21 cellular contexts compared by ENCODE assay signal in genomic region chr14:100573757-100574641, GRCh38. TPM values are rescaled to one million over a fixed set of nuclear protein-coding genes. Genes with fewer than 3 reads are reported as not detected.
DNase-seq lines count a peak whose midpoint lies in the region; ATAC-seq and TF ChIP-seq lines count a peak whose summit lies in the region.
"Had no signal": no experiment of that assay in that cellular context is flagged by ENCODE, and none has a peak within 500 bp of the region (broad histone marks: within the 10 kb centered on the region; RNA-seq: fewer than 3 reads in every experiment).

No MANE protein-coding gene starts in this region.

- H3K79me1 ChIP-seq in neuronal stem cell (ENCODE audit: low read depth, low read length) = peaks cover 2% of the 10 kb centered on the region

- H4K20me1 ChIP-seq in BLaER1 treated with 17β-estradiol and CSF1 and Interleukin-3, amounts not matched to agents 10 nM and 100 nM = peaks cover 0 to 45% (median 23%) of the 10 kb centered on the region in 11 experiments; a peak in 14 of 22 replicates
- no peaks in the 10 kb centered on the region for H4K20me1 ChIP-seq in SK-N-SH (ENCODE audit: insufficient read depth)

- peak overlapping the region in 1 of 10 experiments; percentile 2; a peak in 1 of 20 replicates for H3K4me3 ChIP-seq in BLaER1 treated with 17β-estradiol and CSF1 and Interleukin-3, amounts not matched to agents 10 nM and 100 nM
- H3K4me3 ChIP-seq in SK-N-SH (ENCODE audit: low read depth in 2 of 2, low read length in 1 of 2) = no peak overlapping the region
- peak overlapping the region in 1 of 2 donors; percentile 15 for H3K4me3 ChIP-seq in neuronal stem cell (ENCODE audit: low read length in 2 of 2)
- H3K4me3 ChIP-seq: GM23248, HAP-1, PC-9 had no signal

- no peaks in the 10 kb centered on the region for H3K9me3 Mint-ChIP-seq in activated T-helper 2 cell treated with anti-CD3 and anti-CD28 coated beads, Interferon-gamma antibody, Interleukin-2, Interleukin-4, amounts not matched to agents 10 μg/mL and 5 μg/mL and 100 μg/mL, durations not matched to agents 14 hours and 24 hours and 36 hours

- WGBS in SK-N-SH (ENCODE audit: low lambda C conversion rate) = 84% methylated on average over 22 of the region's 27 CpGs
- WGBS in neuronal stem cell (ENCODE audit: extremely low coverage in 2 of 2, insufficient read length in 2 of 2, insufficient replicate concordance in 1 of 2), 2 donors = no CpG with 5 or more reads among the region's 27 CpGs

- H2BK15ac ChIP-seq in neuronal stem cell (ENCODE audit: low read length) = peak overlapping the region; percentile 95

- H3K4me1 Mint-ChIP-seq in activated T-helper 2 cell treated with anti-CD3 and anti-CD28 coated beads, Interferon-gamma antibody, Interleukin-2, Interleukin-4, amounts not matched to agents 10 μg/mL and 5 μg/mL and 100 μg/mL, durations not matched to agents 14 hours and 24 hours and 36 hours (ENCODE audit: low read depth) = peaks cover 3% of the 10 kb centered on the region

- H3K27me3 ChIP-seq in BLaER1 treated with 17β-estradiol and CSF1 and Interleukin-3, amounts not matched to agents 10 nM and 100 nM = peaks cover 22 to 44% (median 32%) of the 10 kb centered on the region in 11 experiments
- H3K27me3 ChIP-seq in SK-N-SH (ENCODE audit: insufficient read depth) (peaks cover 9% of the 10 kb centered on the region), neuronal stem cell (ENCODE audit: control insufficient read depth in 3 of 3, insufficient read depth in 3 of 3, low read depth in 1 of 3, low read length in 3 of 3) (peaks cover 4 to 48% (median 9%) of the 10 kb centered on the region in 3 experiments)

- H4K91ac ChIP-seq in neuronal stem cell (ENCODE audit: low read depth, low read length, poor library complexity) = no peak overlapping the region

- TF ChIP-seq RAD21 in SK-N-SH (IDR thresholded peaks at IDR 0.05; ENCODE audit: low read length) = no peak

- H3K4me1 ChIP-seq in BLaER1 treated with 17β-estradiol and CSF1 and Interleukin-3, amounts not matched to agents 10 nM and 100 nM = peaks cover 12 to 78% (median 70%) of the 10 kb centered on the region in 10 experiments
- H3K4me1 ChIP-seq in ES-I3 (ENCODE audit: insufficient read depth, low read length) (peaks cover 24% of the 10 kb centered on the region), SK-N-SH (ENCODE audit: control insufficient read depth in 1 of 2, insufficient read depth in 2 of 2, low read depth in 1 of 2, low read length in 1 of 2) (peaks cover 0 to 72% of the 10 kb centered on the region in 2 experiments; a peak in 1 of 4 replicates), neuronal stem cell (ENCODE audit: control insufficient read depth in 2 of 2, insufficient read depth in 1 of 2, low read depth in 1 of 2, low read length in 2 of 2) (peaks cover 28 to 36% of the 10 kb centered on the region in 2 donors)
- H3K4me1 ChIP-seq: HAP-1 had no signal

- no peak for TF ChIP-seq CTCF in SK-N-SH (IDR thresholded peaks at IDR 0.05)

- peak overlapping the region; percentile 26 for H3K4ac ChIP-seq in neuronal stem cell (ENCODE audit: low read length)

- H3F3A ChIP-seq in SK-N-SH (replicated peaks; ENCODE audit: insufficient read depth) = no peaks in the 10 kb centered on the region

- H3K36me3 Mint-ChIP-seq in activated T-helper 2 cell treated with anti-CD3 and anti-CD28 coated beads, Interferon-gamma antibody, Interleukin-2, Interleukin-4, amounts not matched to agents 10 μg/mL and 5 μg/mL and 100 μg/mL, durations not matched to agents 14 hours and 24 hours and 36 hours (ENCODE audit: low read depth) = no peaks in the 10 kb centered on the region

- H3K9ac ChIP-seq in BLaER1 treated with 17β-estradiol and CSF1 and Interleukin-3, amounts not matched to agents 10 nM and 100 nM = peak overlapping the region in 4 of 11 experiments; percentile 29 to 59 (median 51); a peak in 4 of 22 replicates
- H3K9ac ChIP-seq in ES-I3 (ENCODE audit: low read depth, low read length) (peak overlapping the region; percentile 34; the same call in 1 of the 2 replicates), SK-N-SH (no peak overlapping the region), neuronal stem cell (ENCODE audit: low read depth, low read length, poor library complexity) (no peak overlapping the region)
- H3K9ac ChIP-seq: GM23248, KMS-11 had no signal

- H3K27me3 Mint-ChIP-seq in activated T-helper 2 cell treated with anti-CD3 and anti-CD28 coated beads, Interferon-gamma antibody, Interleukin-2, Interleukin-4, amounts not matched to agents 10 μg/mL and 5 μg/mL and 100 μg/mL, durations not matched to agents 14 hours and 24 hours and 36 hours (ENCODE audit: low read depth) = peaks cover 28% of the 10 kb centered on the region

- DNase-seq in SK-N-SH (peak; percentile 44), neuronal stem cell (ENCODE audit: low spot score) (no peak), T-helper 9 cell (no peak)
- no peak for DNase-seq in activated T-helper 2 cell treated with anti-CD3 and anti-CD28 coated beads, Interferon-gamma antibody, Interleukin-2, Interleukin-4, amounts not matched to agents 10 μg/mL and 5 μg/mL and 100 μg/mL, durations not matched to agents 14 hours and 24 hours and 36 hours (ENCODE audit: low spot score)
- DNase-seq: Calu3; DMS79 treated with DMSO at 0.1 percent for 48 hours; GM23248; NCI-H1092 treated with DMSO at 0.1 percent for 48 hours; NCI-H187; NCI-H2081 treated with DMSO at 0.1 percent for 48 hours; NK-92 treated with Interleukin-12 subunit alpha and Interleukin-12 subunit beta, amount 100 ng/mL, for 24 hours; PC-9; SHP77 had no signal

- H3K14ac ChIP-seq in neuronal stem cell (ENCODE audit: low read length) = no peak overlapping the region

- H3K36me3 ChIP-seq in BLaER1 treated with 17β-estradiol and CSF1 and Interleukin-3, amounts not matched to agents 10 nM and 100 nM = no peaks in the 10 kb centered on the region
- no peaks in the 10 kb centered on the region for H3K36me3 ChIP-seq in ES-I3 (ENCODE audit: insufficient read depth, low read length)
- H3K36me3 ChIP-seq in SK-N-SH (replicated peaks in 1 of 2; ENCODE audit: control insufficient read depth in 1 of 2, insufficient read depth in 2 of 2, low read length in 1 of 2) = no peaks in the 10 kb centered on the region
- no peaks in the 10 kb centered on the region for H3K36me3 ChIP-seq in neuronal stem cell (replicated peaks in 1 of 2; ENCODE audit: control insufficient read depth in 2 of 2, insufficient read depth in 2 of 2, low read length in 2 of 2)
- H3K36me3 ChIP-seq: HAP-1 had no signal

- H3K79me2 ChIP-seq in SK-N-SH (ENCODE audit: insufficient read depth) = no peaks in the 10 kb centered on the region

- intact Hi-C loops in activated T-helper 2 cell treated with anti-CD3 and anti-CD28 coated beads, Interferon-gamma antibody, Interleukin-2, Interleukin-4, amounts not matched to agents 10 μg/mL and 5 μg/mL and 100 μg/mL, durations not matched to agents 14 hours and 24 hours and 36 hours (cut with micrococcal nuclease) = no loop called here

- H3K4me2 ChIP-seq in BLaER1 treated with 17β-estradiol and CSF1 and Interleukin-3, amounts not matched to agents 10 nM and 100 nM = peak overlapping the region in 10 of 11 experiments; percentile 21 to 99 (median 91); a peak in 18 of 22 replicates
- no peak overlapping the region for H3K4me2 ChIP-seq in SK-N-SH
- no peak overlapping the region for H3K4me2 ChIP-seq in neuronal stem cell (ENCODE audit: insufficient read depth, low read length, poor library complexity, severe bottlenecking)
- H3K4me2 ChIP-seq: KMS-11, PC-9 had no signal

- peak overlapping the region in 3 of 11 experiments; percentile 16 to 32 (median 30); a peak in 2 of 22 replicates for H3K27ac ChIP-seq in BLaER1 treated with 17β-estradiol and CSF1 and Interleukin-3, amounts not matched to agents 10 nM and 100 nM
- H3K27ac ChIP-seq in SK-N-SH (ENCODE audit: low read depth in 2 of 2, low read length in 1 of 2) (peak overlapping the region in 1 of 2 experiments; percentile 48; a peak in 1 of 4 replicates), neuronal stem cell (replicated peaks; ENCODE audit: low read length) (no peak overlapping the region)
- H3K27ac ChIP-seq: GM23248, KMS-11, PC-9 had no signal

- H2AK5ac ChIP-seq in neuronal stem cell (ENCODE audit: low read depth, low read length) = peak overlapping the region; percentile 99

- H3K9me3 ChIP-seq in BLaER1 treated with 17β-estradiol and CSF1 and Interleukin-3, amounts not matched to agents 10 nM and 100 nM (replicated peaks in 1 of 11) = peaks cover 0 to 8% (median 6%) of the 10 kb centered on the region in 11 experiments; a peak in 9 of 22 replicates
- H3K9me3 ChIP-seq in ES-I3 (ENCODE audit: control insufficient read depth, insufficient read depth, low read length) (no peaks in the 10 kb centered on the region), SK-N-SH (no peaks in the 10 kb centered on the region), neuronal stem cell (replicated peaks in 1 of 2; ENCODE audit: control insufficient read depth in 2 of 2, insufficient read depth in 1 of 2, low read depth in 1 of 2, low read length in 2 of 2) (no peaks in the 10 kb centered on the region)
- H3K9me3 ChIP-seq: HAP-1 had no signal

- ATAC-seq in GM19455 (IDR thresholded peaks at IDR 0.05; ENCODE audit: unreplicated experiment) = no peak

- H3K23ac ChIP-seq in neuronal stem cell (ENCODE audit: low read depth, low read length, poor library complexity) = peak overlapping the region; percentile 11

- no peak overlapping the region for H3K4me3 Mint-ChIP-seq in activated T-helper 2 cell treated with anti-CD3 and anti-CD28 coated beads, Interferon-gamma antibody, Interleukin-2, Interleukin-4, amounts not matched to agents 10 μg/mL and 5 μg/mL and 100 μg/mL, durations not matched to agents 14 hours and 24 hours and 36 hours (ENCODE audit: low read depth)
- H3K4me3 Mint-ChIP-seq: B cell, IgD-negative memory B cell had no signal

- H3K18ac ChIP-seq in neuronal stem cell (ENCODE audit: low read length) = peak overlapping the region; percentile 95

- TF ChIP-seq EP300 in SK-N-SH (IDR thresholded peaks at IDR 0.05; ENCODE audit: borderline replicate concordance in 1 of 2, low read depth in 1 of 2, low read length in 1 of 2) = no peak

- peak overlapping the region; percentile 91 for H2BK5ac ChIP-seq in neuronal stem cell (ENCODE audit: low read length)

- peak overlapping the region; percentile 7 for H2BK12ac ChIP-seq in neuronal stem cell (ENCODE audit: low read length)

- CTCF ChIA-PET in SK-N-SH (lab: Yijun Ruan, JAX) = interaction anchor here (0.8 kb wide), 1 partner anchor 327 kb away, joined by 3 read pairs; no protein-coding TSS in a partner anchor

- no peak overlapping the region for H2AFZ ChIP-seq in SK-N-SH (ENCODE audit: low read depth)
- peak overlapping the region; percentile 56 for H2AFZ ChIP-seq in neuronal stem cell (ENCODE audit: low read length)
- H2AFZ ChIP-seq: GM23248, PC-9 had no signal

- H2BK120ac ChIP-seq in neuronal stem cell (ENCODE audit: low read depth, low read length) = peak overlapping the region; percentile 38

- POLR2A ChIA-PET in SK-N-SH (lab: Yijun Ruan, JAX) = no interaction called here

- no peak overlapping the region for H3K27ac Mint-ChIP-seq in activated T-helper 2 cell treated with anti-CD3 and anti-CD28 coated beads, Interferon-gamma antibody, Interleukin-2, Interleukin-4, amounts not matched to agents 10 μg/mL and 5 μg/mL and 100 μg/mL, durations not matched to agents 14 hours and 24 hours and 36 hours
- H3K27ac Mint-ChIP-seq: B cell, IgD-negative memory B cell had no signal

- H4K8ac ChIP-seq in neuronal stem cell (ENCODE audit: low read depth, low read length) = no peak overlapping the region

- H3K9me2 ChIP-seq in SK-N-SH = no peaks in the 10 kb centered on the region

RNA-seq across cellular contexts. Expression of gene BEGAIN, which starts 13.2 kb away (rescaled TPM):
- 4.2 and 4.4 TPM in 2 replicates for polyA plus RNA-seq in SK-N-SH (2012; rRNA removed)
- polyA plus RNA-seq in SK-N-SH (2012; cell fraction: cytosol; rRNA removed) = 1.9 and 4.4 TPM in 2 replicates
- 23.8 and 41.4 TPM in 2 replicates for polyA plus RNA-seq in SK-N-SH (2012; cell fraction: nucleus; rRNA removed)
- polyA plus RNA-seq in neuronal stem cell (2013, experiment 1 of 2) = 20.9 TPM
- polyA plus RNA-seq in neuronal stem cell (2013, experiment 2 of 2) = 20.1 TPM
- 3.4 and 3.5 TPM in 2 replicates for total RNA-seq in activated T-helper 2 cell treated with anti-CD3 and anti-CD28 coated beads, Interferon-gamma antibody, Interleukin-2, Interleukin-4, amounts not matched to agents 10 μg/mL and 5 μg/mL and 100 μg/mL, durations not matched to agents 14 hours and 24 hours and 36 hours
- total RNA-seq: B cell, PC-9, RPMI7951 had no signal

Comparison
In these comparisons a context has a peak if more than half of its experiments do, and no peak if none do; other contexts are left out.
1. H3K4me2 ChIP-seq: peak in BLaER1 treated with 17β-estradiol and CSF1 and Interleukin-3, amounts not matched to agents 10 nM and 100 nM (10 of 11); none in SK-N-SH (single experiment) and neuronal stem cell (single experiment).